19 cellular contexts compared by ENCODE assay signal in genomic region chr4:170849969-170850368, GRCh38.
DNase-seq lines count a peak whose midpoint lies in the region; ATAC-seq and TF ChIP-seq lines count a peak whose summit lies in the region.
"Had no signal": no experiment of that assay in that cellular context is flagged by ENCODE, and none has a peak within 500 bp of the region (broad histone marks: within the 10 kb centered on the region; RNA-seq: fewer than 3 reads in every experiment).

No MANE protein-coding gene starts in this region.

- no peak overlapping the region for H3K23ac ChIP-seq in H9 (ENCODE audit: insufficient read length, low read depth, low read length)

- H3K27me3 Mint-ChIP-seq in H9 (ENCODE audit: low read depth): no peaks in the 10 kb centered on the region
- H3K27me3 Mint-ChIP-seq: activated CD8-positive, alpha-beta memory T cell treated with anti-CD3 and anti-CD28 coated beads, Interleukin-2, amount 10 ng/mL, durations not matched to agents 7 days and 5 days had no signal

- no peaks in the 10 kb centered on the region for H3K36me3 Mint-ChIP-seq in H9 (ENCODE audit: insufficient read depth in 1 of 3, low read depth in 3 of 3)
- H3K36me3 Mint-ChIP-seq: activated CD8-positive, alpha-beta memory T cell treated with anti-CD3 and anti-CD28 coated beads, Interleukin-2, amount 10 ng/mL, durations not matched to agents 7 days and 5 days; CD8-positive, alpha-beta T cell had no signal

- H3K4me3 ChIP-seq in Karpas-422 (ENCODE audit: low read length): no peak overlapping the region
- H3K4me3 ChIP-seq: A549, body of pancreas, left lung had no signal

- H3K79me1 ChIP-seq in H9 (ENCODE audit: insufficient read depth, low read depth, low read length, poor library complexity, severe bottlenecking): no peaks in the 10 kb centered on the region

- H3K27ac ChIP-seq in H9 (ENCODE audit: insufficient read length, low read depth, low read length): no peak overlapping the region
- H3K27ac ChIP-seq in Karpas-422 (ENCODE audit: low read length): no peak overlapping the region
- H3K27ac ChIP-seq: A549, body of pancreas, HL-60, left lung had no signal

- H3K56ac ChIP-seq in H9 (ENCODE audit: insufficient read length, low read depth, low read length): no peak overlapping the region

- no peak overlapping the region for H4K91ac ChIP-seq in H9 (ENCODE audit: insufficient read length, low read depth, low read length)

- H3K4me2 ChIP-seq in H9 (ENCODE audit: insufficient read depth, insufficient read length, low read length): no peak overlapping the region
- no peak overlapping the region for H3K4me2 ChIP-seq in Karpas-422 (ENCODE audit: low read depth, low read length, poor library complexity, severe bottlenecking)
- H3K4me2 ChIP-seq: A549 had no signal

- H3K4me1 ChIP-seq in H9 (ENCODE audit: insufficient read depth, low read length) (no peaks in the 10 kb centered on the region), Karpas-422 (ENCODE audit: low read length) (no peaks in the 10 kb centered on the region)
- H3K4me1 ChIP-seq: A549, body of pancreas, left lung had no signal

- H4K20me1 ChIP-seq in H9 (ENCODE audit: control insufficient read depth, insufficient read depth, insufficient read length): no peaks in the 10 kb centered on the region
- H4K20me1 ChIP-seq in Karpas-422 (ENCODE audit: insufficient read depth, low read depth, low read length): no peaks in the 10 kb centered on the region

- no peaks in the 10 kb centered on the region for H3K9me3 Mint-ChIP-seq in H9

- no peak overlapping the region for H2BK5ac ChIP-seq in H9 (ENCODE audit: insufficient read length, low read length)

- TF ChIP-seq CTCF in H9 (conservative IDR thresholded peaks at IDR 0.05): no peak

- H2AK5ac ChIP-seq in H9 (ENCODE audit: insufficient read length, low read length): no peak overlapping the region

- H3K9me2 ChIP-seq in Karpas-422 (replicated peaks; ENCODE audit: insufficient read depth, low read length): no peaks in the 10 kb centered on the region

- no peak overlapping the region for H2AFZ ChIP-seq in H9 (ENCODE audit: low read length)
- no peak overlapping the region for H2AFZ ChIP-seq in Karpas-422 (ENCODE audit: low read length)

- no peak overlapping the region for H3K14ac ChIP-seq in H9 (ENCODE audit: insufficient read depth, low read length)

- H3K79me2 ChIP-seq in H9 (ENCODE audit: insufficient read depth, low read length) (no peaks in the 10 kb centered on the region), Karpas-422 (ENCODE audit: low read length) (no peaks in the 10 kb centered on the region)

- no peaks in the 10 kb centered on the region for H3K23me2 ChIP-seq in H9 (ENCODE audit: insufficient read length, low read depth, low read length, poor library complexity, severe bottlenecking)

- H2BK20ac ChIP-seq in H9 (ENCODE audit: low read depth, low read length, poor library complexity, severe bottlenecking): no peak overlapping the region

- H4K8ac ChIP-seq in H9 (replicated peaks; ENCODE audit: insufficient read length, low read depth, low read length): no peak overlapping the region

- no peak overlapping the region for H2BK12ac ChIP-seq in H9 (ENCODE audit: insufficient read length, low read depth, low read length)

- H3T11ph ChIP-seq in H9 (ENCODE audit: low read length): no peak overlapping the region

- H3K9ac ChIP-seq in H9 (ENCODE audit: extremely low read depth, insufficient read length, low read length) (no peak overlapping the region), Karpas-422 (ENCODE audit: low read length) (no peak overlapping the region)

- H3K4ac ChIP-seq in H9 (ENCODE audit: low read depth, low read length): no peak overlapping the region

- no peak overlapping the region for H2BK15ac ChIP-seq in H9 (ENCODE audit: low read depth, low read length)

- H3K27me3 ChIP-seq in H9 (ENCODE audit: insufficient read depth, low read length) (no peaks in the 10 kb centered on the region), Karpas-422 (ENCODE audit: low read length) (no peaks in the 10 kb centered on the region)
- H3K27me3 ChIP-seq: body of pancreas, left lung had no signal

- no peak overlapping the region for H3K27ac Mint-ChIP-seq in H9
- H3K27ac Mint-ChIP-seq: activated CD8-positive, alpha-beta memory T cell treated with anti-CD3 and anti-CD28 coated beads, Interleukin-2, amount 10 ng/mL, durations not matched to agents 7 days and 5 days; CD8-positive, alpha-beta T cell had no signal

- no peak overlapping the region for H3K4me3 Mint-ChIP-seq in H9
- H3K4me3 Mint-ChIP-seq: activated CD8-positive, alpha-beta memory T cell treated with anti-CD3 and anti-CD28 coated beads, Interleukin-2, amount 10 ng/mL, durations not matched to agents 7 days and 5 days; CD8-positive, alpha-beta T cell had no signal

- no peaks in the 10 kb centered on the region for H3K36me3 ChIP-seq in Karpas-422 (ENCODE audit: insufficient read depth, low read length)
- H3K36me3 ChIP-seq: left lung had no signal

- H3K4me1 Mint-ChIP-seq in H9: peaks cover 0 to 8% of the 10 kb centered on the region in 2 experiments; a peak in 1 of 4 replicates
- H3K4me1 Mint-ChIP-seq: activated CD8-positive, alpha-beta memory T cell treated with anti-CD3 and anti-CD28 coated beads, Interleukin-2, amount 10 ng/mL, durations not matched to agents 7 days and 5 days had no signal

- H3K18ac ChIP-seq in H9 (ENCODE audit: insufficient read length, low read depth, low read length): no peak overlapping the region

- H3K9me3 ChIP-seq in H9 (ENCODE audit: control insufficient read depth, low read depth, low read length) (no peaks in the 10 kb centered on the region), Karpas-422 (ENCODE audit: low read length) (no peaks in the 10 kb centered on the region)
- H3K9me3 ChIP-seq: A549, body of pancreas, left lung had no signal

- peak; percentile 2 for DNase-seq in A172 (ENCODE audit: low spot score)
- no peak for DNase-seq in putamen (ENCODE audit: low spot score)
- no peak for DNase-seq in superior temporal gyrus (ENCODE audit: extremely low spot score)
- DNase-seq in H9: no peak
- DNase-seq in Karpas-422: no peak
- DNase-seq: activated CD8-positive, alpha-beta memory T cell treated with anti-CD3 and anti-CD28 coated beads, Interleukin-2, amount 10 ng/mL, durations not matched to agents 7 days and 5 days; activated gamma-delta T cell treated with Interleukin-2 at 50 U/mL for 16 hours; body of pancreas; CD8-positive, alpha-beta T cell; HCEC 1CT; hypothalamus; NCI-H1930; stimulated activated naive CD8-positive, alpha-beta T cell treated with anti-CD3 and anti-CD28 coated beads, Interleukin-15, Interleukin-2, amounts not matched to agents 100 U/mL and 50 U/mL, for 24 hours had no signal

- no CpG with 5 or more reads among the region's 1 CpG for WGBS in H9 (ENCODE audit: extremely low coverage, insufficient read length, low lambda C conversion rate)

- peak; percentile 77 for ATAC-seq in GM18520 (IDR thresholded peaks at IDR 0.05; ENCODE audit: unreplicated experiment)
- peak; percentile 69 for ATAC-seq in GM21786 (IDR thresholded peaks at IDR 0.05; ENCODE audit: unreplicated experiment)
- ATAC-seq in HG03432 (IDR thresholded peaks at IDR 0.05; ENCODE audit: unreplicated experiment): peak; percentile 82
- ATAC-seq: A549; activated CD8-positive, alpha-beta memory T cell treated with anti-CD3 and anti-CD28 coated beads, Interleukin-2, amount 10 ng/mL, durations not matched to agents 7 days and 5 days; body of pancreas; CD8-positive, alpha-beta T cell; left lung; stimulated activated naive CD8-positive, alpha-beta T cell treated with anti-CD3 and anti-CD28 coated beads, Interleukin-15, Interleukin-2, amounts not matched to agents 100 U/mL and 50 U/mL, for 24 hours had no signal

- H4K5ac ChIP-seq in H9 (ENCODE audit: insufficient read length, low read depth, low read length): no peak overlapping the region

- no peak overlapping the region for H2BK120ac ChIP-seq in H9 (ENCODE audit: low read depth, low read length, poor library complexity, severe bottlenecking)
